1 cellular context compared by ENCODE assay signal in the genomic region with DNA sequence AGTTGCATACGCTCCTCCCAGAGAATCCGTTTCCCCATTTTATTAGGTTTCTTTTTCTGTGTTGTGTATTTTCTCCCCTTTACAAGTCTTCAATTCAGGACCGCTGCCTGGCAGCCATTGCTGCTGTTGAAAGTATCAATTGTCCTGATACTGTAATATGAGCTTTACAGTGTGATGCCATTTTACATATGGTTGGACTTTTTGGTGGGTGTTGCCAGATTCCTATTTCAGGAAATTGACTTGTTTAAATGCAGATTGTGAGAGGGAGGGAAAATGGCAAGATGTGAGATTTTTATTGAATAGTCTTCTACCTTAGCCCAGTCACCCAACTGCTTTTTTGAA.
TF ChIP-seq lines count a peak whose summit lies in the region.

No MANE protein-coding gene starts in this region.

TF ChIP-seq in HepG2, 621 proteins besides CTCF, POLR2A, EP300 and RAD21 (continued from another document and continues in another):
- TF ChIP-seq KIAA2018 (CRISPR knock-in tag; IDR thresholded peaks at IDR 0.05; ENCODE audit: borderline replicate concordance) (no peak), TEAD3 (CRISPR knock-in tag; optimal IDR thresholded peaks at IDR 0.05; ENCODE audit: borderline replicate concordance) (no peak), KAT8 (CRISPR knock-in tag; IDR thresholded peaks at IDR 0.05) (peak; percentile 14; the same call in 1 of the 2 replicates), ZNF800 (CRISPR knock-in tag; IDR thresholded peaks at IDR 0.05) (no peak), NFKBIZ (CRISPR knock-in tag; IDR thresholded peaks at IDR 0.05) (no peak), ZNF616 (CRISPR knock-in tag; IDR thresholded peaks at IDR 0.05; ENCODE audit: low read depth) (no peak), SNAI1 (CRISPR knock-in tag; IDR thresholded peaks at IDR 0.05; ENCODE audit: borderline replicate concordance) (no peak), ZFP36L1 (CRISPR knock-in tag; IDR thresholded peaks at IDR 0.05) (no peak; the same call in 1 of the 2 replicates), TERF1 (CRISPR knock-in tag; IDR thresholded peaks at IDR 0.05) (no peak), ZNF644 (CRISPR knock-in tag; IDR thresholded peaks at IDR 0.05; ENCODE audit: low read depth) (peak; percentile 14; the same call in 1 of the 2 replicates), KLF6 (CRISPR knock-in tag; IDR thresholded peaks at IDR 0.05) (no peak), ZNF777 (CRISPR knock-in tag; IDR thresholded peaks at IDR 0.05) (no peak), MLLT10 (CRISPR knock-in tag; IDR thresholded peaks at IDR 0.05) (no peak), ZNF674 (CRISPR knock-in tag; IDR thresholded peaks at IDR 0.05; ENCODE audit: low read depth) (no peak), IKZF1 (IDR thresholded peaks at IDR 0.05) (no peak), ZNF256 (CRISPR knock-in tag; conservative IDR thresholded peaks at IDR 0.05) (no peak), ZNF460 (CRISPR knock-in tag; IDR thresholded peaks at IDR 0.05; ENCODE audit: borderline replicate concordance) (no peak), MEIS1 (CRISPR knock-in tag; IDR thresholded peaks at IDR 0.05; ENCODE audit: borderline replicate concordance) (no peak), GLMP (CRISPR knock-in tag; IDR thresholded peaks at IDR 0.05; ENCODE audit: borderline replicate concordance) (no peak), ONECUT2 (CRISPR knock-in tag; IDR thresholded peaks at IDR 0.05) (no peak), SMYD3 (CRISPR knock-in tag; IDR thresholded peaks at IDR 0.05) (no peak), EEA1 (CRISPR knock-in tag; IDR thresholded peaks at IDR 0.05; ENCODE audit: borderline replicate concordance) (no peak), ZNF792 (CRISPR knock-in tag; IDR thresholded peaks at IDR 0.05) (0 out of 2 replicates have a peak, but pooled peaks have one; percentile 11), ARID2 (CRISPR knock-in tag; IDR thresholded peaks at IDR 0.05; ENCODE audit: borderline replicate concordance) (0 out of 2 replicates have a peak, but pooled peaks have one; percentile 7), ATF1 (CRISPR knock-in tag; IDR thresholded peaks at IDR 0.05) (peak; percentile 41; the same call in 1 of the 2 replicates), KMT2B (CRISPR knock-in tag; IDR thresholded peaks at IDR 0.05) (no peak), HIC2 (CRISPR knock-in tag; IDR thresholded peaks at IDR 0.05; ENCODE audit: low read depth) (no peak), ZKSCAN5 (CRISPR knock-in tag; IDR thresholded peaks at IDR 0.05) (no peak), IKZF4 (CRISPR knock-in tag; IDR thresholded peaks at IDR 0.05; ENCODE audit: borderline replicate concordance, low read depth, not compliant biosample characterization) (no peak), ZNF263 (CRISPR knock-in tag; IDR thresholded peaks at IDR 0.05) (no peak), ZNF225 (CRISPR knock-in tag; IDR thresholded peaks at IDR 0.05) (no peak), RCOR2 (CRISPR knock-in tag; IDR thresholded peaks at IDR 0.05) (no peak)
- TF ChIP-seq, protein P1, sequence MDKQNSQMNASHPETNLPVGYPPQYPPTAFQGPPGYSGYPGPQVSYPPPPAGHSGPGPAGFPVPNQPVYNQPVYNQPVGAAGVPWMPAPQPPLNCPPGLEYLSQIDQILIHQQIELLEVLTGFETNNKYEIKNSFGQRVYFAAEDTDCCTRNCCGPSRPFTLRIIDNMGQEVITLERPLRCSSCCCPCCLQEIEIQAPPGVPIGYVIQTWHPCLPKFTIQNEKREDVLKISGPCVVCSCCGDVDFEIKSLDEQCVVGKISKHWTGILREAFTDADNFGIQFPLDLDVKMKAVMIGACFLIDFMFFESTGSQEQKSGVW (CRISPR knock-in tag; IDR thresholded peaks at IDR 0.05; ENCODE audit: borderline replicate concordance) = no peak
- TF ChIP-seq, protein P2, sequence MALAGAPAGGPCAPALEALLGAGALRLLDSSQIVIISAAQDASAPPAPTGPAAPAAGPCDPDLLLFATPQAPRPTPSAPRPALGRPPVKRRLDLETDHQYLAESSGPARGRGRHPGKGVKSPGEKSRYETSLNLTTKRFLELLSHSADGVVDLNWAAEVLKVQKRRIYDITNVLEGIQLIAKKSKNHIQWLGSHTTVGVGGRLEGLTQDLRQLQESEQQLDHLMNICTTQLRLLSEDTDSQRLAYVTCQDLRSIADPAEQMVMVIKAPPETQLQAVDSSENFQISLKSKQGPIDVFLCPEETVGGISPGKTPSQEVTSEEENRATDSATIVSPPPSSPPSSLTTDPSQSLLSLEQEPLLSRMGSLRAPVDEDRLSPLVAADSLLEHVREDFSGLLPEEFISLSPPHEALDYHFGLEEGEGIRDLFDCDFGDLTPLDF (CRISPR knock-in tag; IDR thresholded peaks at IDR 0.05) = no peak
- TF ChIP-seq, protein P3, sequence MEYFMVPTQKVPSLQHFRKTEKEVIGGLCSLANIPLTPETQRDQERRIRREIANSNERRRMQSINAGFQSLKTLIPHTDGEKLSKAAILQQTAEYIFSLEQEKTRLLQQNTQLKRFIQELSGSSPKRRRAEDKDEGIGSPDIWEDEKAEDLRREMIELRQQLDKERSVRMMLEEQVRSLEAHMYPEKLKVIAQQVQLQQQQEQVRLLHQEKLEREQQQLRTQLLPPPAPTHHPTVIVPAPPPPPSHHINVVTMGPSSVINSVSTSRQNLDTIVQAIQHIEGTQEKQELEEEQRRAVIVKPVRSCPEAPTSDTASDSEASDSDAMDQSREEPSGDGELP (IDR thresholded peaks at IDR 0.05; ENCODE audit: borderline replicate concordance, low read depth) = no peak
- TF ChIP-seq, protein P4, sequence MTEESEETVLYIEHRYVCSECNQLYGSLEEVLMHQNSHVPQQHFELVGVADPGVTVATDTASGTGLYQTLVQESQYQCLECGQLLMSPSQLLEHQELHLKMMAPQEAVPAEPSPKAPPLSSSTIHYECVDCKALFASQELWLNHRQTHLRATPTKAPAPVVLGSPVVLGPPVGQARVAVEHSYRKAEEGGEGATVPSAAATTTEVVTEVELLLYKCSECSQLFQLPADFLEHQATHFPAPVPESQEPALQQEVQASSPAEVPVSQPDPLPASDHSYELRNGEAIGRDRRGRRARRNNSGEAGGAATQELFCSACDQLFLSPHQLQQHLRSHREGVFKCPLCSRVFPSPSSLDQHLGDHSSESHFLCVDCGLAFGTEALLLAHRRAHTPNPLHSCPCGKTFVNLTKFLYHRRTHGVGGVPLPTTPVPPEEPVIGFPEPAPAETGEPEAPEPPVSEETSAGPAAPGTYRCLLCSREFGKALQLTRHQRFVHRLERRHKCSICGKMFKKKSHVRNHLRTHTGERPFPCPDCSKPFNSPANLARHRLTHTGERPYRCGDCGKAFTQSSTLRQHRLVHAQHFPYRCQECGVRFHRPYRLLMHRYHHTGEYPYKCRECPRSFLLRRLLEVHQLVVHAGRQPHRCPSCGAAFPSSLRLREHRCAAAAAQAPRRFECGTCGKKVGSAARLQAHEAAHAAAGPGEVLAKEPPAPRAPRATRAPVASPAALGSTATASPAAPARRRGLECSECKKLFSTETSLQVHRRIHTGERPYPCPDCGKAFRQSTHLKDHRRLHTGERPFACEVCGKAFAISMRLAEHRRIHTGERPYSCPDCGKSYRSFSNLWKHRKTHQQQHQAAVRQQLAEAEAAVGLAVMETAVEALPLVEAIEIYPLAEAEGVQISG (CRISPR knock-in tag; IDR thresholded peaks at IDR 0.05) = no peak
- TF ChIP-seq, protein P5, sequence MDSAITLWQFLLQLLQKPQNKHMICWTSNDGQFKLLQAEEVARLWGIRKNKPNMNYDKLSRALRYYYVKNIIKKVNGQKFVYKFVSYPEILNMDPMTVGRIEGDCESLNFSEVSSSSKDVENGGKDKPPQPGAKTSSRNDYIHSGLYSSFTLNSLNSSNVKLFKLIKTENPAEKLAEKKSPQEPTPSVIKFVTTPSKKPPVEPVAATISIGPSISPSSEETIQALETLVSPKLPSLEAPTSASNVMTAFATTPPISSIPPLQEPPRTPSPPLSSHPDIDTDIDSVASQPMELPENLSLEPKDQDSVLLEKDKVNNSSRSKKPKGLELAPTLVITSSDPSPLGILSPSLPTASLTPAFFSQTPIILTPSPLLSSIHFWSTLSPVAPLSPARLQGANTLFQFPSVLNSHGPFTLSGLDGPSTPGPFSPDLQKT (CRISPR knock-in tag; IDR thresholded peaks at IDR 0.05; ENCODE audit: borderline replicate concordance) = no peak
